ENCODE assay signal across 8 cellular contexts in genomic region chr2:54522624-54523281, GRCh38.
DNase-seq lines count a peak whose midpoint lies in the region; ATAC-seq and TF ChIP-seq lines count a peak whose summit lies in the region.

No MANE protein-coding gene starts in this region.

- H3K27ac ChIP-seq in OCI-LY3 (ENCODE audit: low read length) (no peak overlapping the region), gastroesophageal sphincter (peak overlapping the region in 2 of 4 donors; percentile 18 to 25)

- DNase-seq in DMS153 (lab: John Stamatoyannopoulos, UW) (peak; percentile 67), retinal pigment epithelial cell (ENCODE audit: low read depth) (no peak), mesenteric fat pad (ENCODE audit: low spot score) (no peak)
- peak; percentile 64 for DNase-seq in activated T-cell treated with anti-CD3 and anti-CD28 coated beads, Interleukin-2, amount 50 U/mL, for 24 hours

- H3K9me3 ChIP-seq in OCI-LY3 (ENCODE audit: insufficient read depth, low read length) (no peaks in the 10 kb centered on the region), gastroesophageal sphincter (no peaks in the 10 kb centered on the region)

- H3K4me2 ChIP-seq in OCI-LY3 (ENCODE audit: low read length) = no peak overlapping the region

- no peak overlapping the region for H3K4me3 Mint-ChIP-seq in activated T-cell treated with anti-CD3 and anti-CD28 coated beads, Interleukin-2, amount 50 U/mL, for 24 hours

- H3K4me3 ChIP-seq in OCI-LY3 (ENCODE audit: low read length) (no peak overlapping the region), gastroesophageal sphincter (no peak overlapping the region), retinal pigment epithelial cell (ENCODE audit: low read length) (no peak overlapping the region)

- peak; percentile 87 for TF ChIP-seq RAD21 in Ishikawa (IDR thresholded peaks at IDR 0.05; ENCODE audit: low read depth)

- H4K20me1 ChIP-seq in OCI-LY3 (ENCODE audit: insufficient read depth, low read length) = no peaks in the 10 kb centered on the region

- TF ChIP-seq CTCF in OCI-LY3 (IDR thresholded peaks at IDR 0.05; ENCODE audit: low read depth, low read length) = peak; percentile 74
- TF ChIP-seq CTCF in gastroesophageal sphincter (IDR thresholded peaks at IDR 0.05) = peak; percentile 37 to 69 (median 52)
- TF ChIP-seq CTCF in retinal pigment epithelial cell (conservative IDR thresholded peaks at IDR 0.05; ENCODE audit: low read depth, low read length) = peak; percentile 68

- H2AFZ ChIP-seq in OCI-LY3 (ENCODE audit: low read depth, low read length) = no peak overlapping the region

- H3K4me1 ChIP-seq in OCI-LY3 (ENCODE audit: low read length) (peaks cover 10% of the 10 kb centered on the region), gastroesophageal sphincter (peaks cover 3 to 95% (median 7%) of the 10 kb centered on the region in 3 donors)

- no peak for TF ChIP-seq EP300 in Ishikawa (IDR thresholded peaks at IDR 0.05; ENCODE audit: borderline replicate concordance)
- no peak for TF ChIP-seq EP300 in gastroesophageal sphincter (IDR thresholded peaks at IDR 0.05)

- no peak for TF ChIP-seq POLR2A in gastroesophageal sphincter (IDR thresholded peaks at IDR 0.05)

- H3K36me3 ChIP-seq in OCI-LY3 (replicated peaks; ENCODE audit: low read depth, low read length) (no peaks in the 10 kb centered on the region), gastroesophageal sphincter (peaks cover 0 to 22% of the 10 kb centered on the region in 2 donors)

- ATAC-seq in GM21515 (IDR thresholded peaks at IDR 0.05; ENCODE audit: unreplicated experiment) = peak; percentile 80
- no peak for ATAC-seq in gastroesophageal sphincter

- H3K9ac ChIP-seq in OCI-LY3 (ENCODE audit: low read length) = no peak overlapping the region

- WGBS in gastroesophageal sphincter (ENCODE audit: low coverage in 1 of 2), 2 donors = 42 to 45% methylated on average over 5 of the region's 5 CpGs

- H3K9me3 Mint-ChIP-seq in activated T-cell treated with anti-CD3 and anti-CD28 coated beads, Interleukin-2, amount 50 U/mL, for 24 hours = no peaks in the 10 kb centered on the region

- H3K27ac Mint-ChIP-seq in activated T-cell treated with anti-CD3 and anti-CD28 coated beads, Interleukin-2, amount 50 U/mL, for 24 hours = no peak overlapping the region

- H3K79me2 ChIP-seq in OCI-LY3 (ENCODE audit: low read length) = no peaks in the 10 kb centered on the region

- H3K36me3 Mint-ChIP-seq in activated T-cell treated with anti-CD3 and anti-CD28 coated beads, Interleukin-2, amount 50 U/mL, for 24 hours (ENCODE audit: low read depth) = no peaks in the 10 kb centered on the region

- H3K27me3 Mint-ChIP-seq in activated T-cell treated with anti-CD3 and anti-CD28 coated beads, Interleukin-2, amount 50 U/mL, for 24 hours = no peaks in the 10 kb centered on the region

- peaks cover 17% of the 10 kb centered on the region for H3K4me1 Mint-ChIP-seq in activated T-cell treated with anti-CD3 and anti-CD28 coated beads, Interleukin-2, amount 50 U/mL, for 24 hours (ENCODE audit: low read depth)

- H3K27me3 ChIP-seq in OCI-LY3 (ENCODE audit: low read depth, low read length) = no peaks in the 10 kb centered on the region
- H3K27me3 ChIP-seq in gastroesophageal sphincter = no peaks in the 10 kb centered on the region

TF ChIP-seq in Ishikawa, 13 proteins besides CTCF, POLR2A, EP300 and RAD21:
- TF ChIP-seq TAF1 (IDR thresholded peaks at IDR 0.05; ENCODE audit: low read depth) (no peak), EGR1 (IDR thresholded peaks at IDR 0.05) (no peak), FOXM1 (IDR thresholded peaks at IDR 0.05; ENCODE audit: borderline replicate concordance, low read depth) (no peak), USF1 (IDR thresholded peaks at IDR 0.05) (0 out of 2 replicates have a peak, but pooled peaks have one; percentile 12)

Comparison
In these comparisons a context has a peak if more than half of its experiments do, and no peak if none do; other contexts are left out.
1. DNase-seq: peak in DMS153 (single experiment) and activated T-cell treated with anti-CD3 and anti-CD28 coated beads, Interleukin-2, amount 50 U/mL, for 24 hours (single experiment); none in retinal pigment epithelial cell (single experiment) and mesenteric fat pad (single experiment).
2. Peak in every context shown above with its lines, with median percentiles within 50 percentile points of each other: CTCF ChIP-seq.